In the genomic region with DNA sequence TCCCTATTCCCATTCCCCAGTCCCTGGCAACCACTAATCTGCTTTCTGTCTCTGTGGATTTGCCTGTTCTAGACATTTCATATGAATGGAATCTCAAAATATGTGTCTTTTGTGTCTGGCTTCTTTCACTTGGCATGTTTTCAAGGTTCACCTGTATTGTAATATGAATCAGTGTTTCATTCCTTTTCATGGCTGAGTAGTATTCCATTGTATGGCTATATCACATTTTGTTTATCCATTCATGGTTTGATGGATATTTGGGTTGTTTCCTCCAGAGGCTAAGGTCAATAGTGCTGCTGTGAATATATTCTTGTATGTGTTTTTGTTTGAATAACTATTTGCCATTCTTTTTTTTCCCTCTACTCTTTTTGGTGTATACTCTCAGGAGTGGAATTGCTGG, we compare ENCODE assay signal across 38 cellular contexts. TPM values are rescaled to one million over a fixed set of nuclear protein-coding genes. Genes with fewer than 3 reads are reported as not detected.
"Had no signal": no experiment of that assay in that cellular context is flagged by ENCODE, and none has a peak within 500 bp of the region (broad histone marks: within the 10 kb centered on the region; RNA-seq: fewer than 3 reads in every experiment).

No MANE protein-coding gene starts in this region.

- FAIRE-seq: astrocyte, TTC549 had no signal

- H3K4me1 ChIP-seq: adrenal gland, body of pancreas, breast epithelium had no signal

- DNase-seq: activated B cell treated with CpG ODN at 0.5 μM for 24 hours; activated CD4-positive, alpha-beta memory T cell treated with anti-CD3 and anti-CD28 coated beads for 36 hours; activated CD4-positive, alpha-beta T cell treated with anti-CD3 and anti-CD28 coated beads for 4 hours; activated CD4-positive, alpha-beta T cell treated with anti-CD3 and anti-CD28 coated beads, Interleukin-2, amount 10 ng/mL, durations not matched to agents 24 days and 14 days; activated CD4-positive, alpha-beta T cell treated with anti-CD3 and anti-CD28 coated beads, Interleukin-2, amount 50 U/mL, for 1 hour; activated CD4-positive, alpha-beta T cell treated with anti-CD3 and anti-CD28 coated beads, Interleukin-2, amount 50 U/mL, for 4 hours; activated CD4-positive, CD25-positive, alpha-beta regulatory T cell treated with anti-CD3 and anti-CD28 coated beads, Interleukin-2, amount 50 U/mL, for 72 hours; activated CD8-positive, alpha-beta memory T cell treated with anti-CD3 and anti-CD28 coated beads, Interleukin-2, amount 50 U/mL, for 4 hours; activated CD8-positive, alpha-beta T cell treated with anti-CD3 and anti-CD28 coated beads for 36 hours; activated effector memory CD4-positive, alpha-beta T cell treated with anti-CD3 and anti-CD28 coated beads, Interleukin-2, amount 50 U/mL, for 16 hours; activated gamma-delta T cell treated with Interleukin-2 at 50 U/mL for 16 hours; activated naive CD4-positive, alpha-beta T cell; activated naive CD4-positive, alpha-beta T cell treated with anti-CD3 and anti-CD28 coated beads for 36 hours; activated naive CD4-positive, alpha-beta T cell treated with anti-CD3 and anti-CD28 coated beads, Interleukin-2, amount 50 U/mL, for 16 hours; activated naive CD8-positive, alpha-beta T cell treated with anti-CD3 and anti-CD28 coated beads for 36 hours; activated T-cell treated with anti-CD3 and anti-CD28 coated beads for 4 hours; activated T-cell treated with anti-CD3 and anti-CD28 coated beads, Interleukin-2, amount 50 U/mL, for 1 hour; activated T-cell treated with anti-CD3 and anti-CD28 coated beads, Interleukin-2, amount 50 U/mL, for 4 hours; activated T-cell treated with anti-CD3 and anti-CD28 coated beads, Interleukin-2, amount 50 U/mL, for 72 hours; adrenal gland; amniotic stem cell; aorta; body of pancreas; brain microvascular endothelial cell; central memory CD4-positive, alpha-beta T cell; T-helper 1 cell; T-helper 2 cell; T-helper 9 cell had no signal

- H3K27ac ChIP-seq: adrenal gland, body of pancreas, brain microvascular endothelial cell, breast epithelium, VCaP had no signal

- ATAC-seq: activated CD8-positive, alpha-beta T cell treated with anti-CD3 and anti-CD28 coated beads for 36 hours; activated naive CD4-positive, alpha-beta T cell treated with anti-CD3 and anti-CD28 coated beads, Interleukin-2, amount 50 U/mL, for 72 hours; activated T-cell treated with anti-CD3 and anti-CD28 coated beads, Interleukin-2, amount 50 U/mL, for 4 hours; activated T-cell treated with anti-CD3 and anti-CD28 coated beads, Interleukin-2, amount 50 U/mL, for 72 hours; activated T-helper 17 cell treated with anti-CD3 and anti-CD28 coated beads, Interleukin-2, amount 50 U/mL, for 72 hours; body of pancreas had no signal

- H3K27me3 ChIP-seq: brain microvascular endothelial cell had no signal

- H3K4me3 ChIP-seq: adrenal gland, body of pancreas, breast epithelium had no signal

- H3K36me3 ChIP-seq: adrenal gland, brain microvascular endothelial cell, breast epithelium had no signal

RNA-seq across cellular contexts. Expression of a gene that starts 24.4 kb away (rescaled TPM):
- total RNA-seq: activated B cell treated with CpG ODN at 0.5 μM for 24 hours; activated CD4-positive, alpha-beta T cell treated with anti-CD3 and anti-CD28 coated beads, Interleukin-2, amount 10 ng/mL, durations not matched to agents 24 days and 14 days; activated CD8-positive, alpha-beta memory T cell treated with anti-CD3 and anti-CD28 coated beads for 36 hours; activated CD8-positive, alpha-beta T cell treated with anti-CD3 and anti-CD28 coated beads for 36 hours; activated naive CD4-positive, alpha-beta T cell treated with anti-CD3 and anti-CD28 coated beads for 36 hours; activated naive CD4-positive, alpha-beta T cell treated with anti-CD3 and anti-CD28 coated beads, Interleukin-2, amount 50 U/mL, for 72 hours; activated naive CD8-positive, alpha-beta T cell treated with anti-CD3 and anti-CD28 coated beads for 36 hours; activated T-helper 1 cell treated with anti-CD3 and anti-CD28 coated beads, Interleukin-12 subunit alpha, Interleukin-12 subunit beta, Interleukin-2, Interleukin-4 antibody, amounts not matched to agents 30 ng/mL and 10 ng/mL and 1 ng/mL, durations not matched to agents 14 hours and 24 hours and 36 hours; activated T-helper 17 cell treated with anti-CD3 and anti-CD28 coated beads, Interleukin-2, amount 50 U/mL, for 72 hours; aorta; body of pancreas; breast epithelium; cardiac septum had no signal
- polyA plus RNA-seq: aorta had no signal

RNA-seq across cellular contexts. Expression of a gene that starts 36.9 kb away (rescaled TPM):
- total RNA-seq: activated B cell treated with CpG ODN at 0.5 μM for 24 hours; activated CD4-positive, alpha-beta memory T cell treated with anti-CD3 and anti-CD28 coated beads for 36 hours; activated CD4-positive, alpha-beta T cell treated with anti-CD3 and anti-CD28 coated beads, Interleukin-2, amount 10 ng/mL, durations not matched to agents 24 days and 14 days; activated CD8-positive, alpha-beta memory T cell treated with anti-CD3 and anti-CD28 coated beads for 36 hours; activated CD8-positive, alpha-beta T cell treated with anti-CD3 and anti-CD28 coated beads for 36 hours; activated naive CD4-positive, alpha-beta T cell treated with anti-CD3 and anti-CD28 coated beads for 36 hours; activated naive CD4-positive, alpha-beta T cell treated with anti-CD3 and anti-CD28 coated beads, Interleukin-2, amount 50 U/mL, for 72 hours; activated naive CD8-positive, alpha-beta T cell treated with anti-CD3 and anti-CD28 coated beads for 36 hours; activated T-cell treated with anti-CD3 and anti-CD28 coated beads, Interleukin-2, amount 50 U/mL, for 4 hours; activated T-cell treated with anti-CD3 and anti-CD28 coated beads, Interleukin-2, amount 50 U/mL, for 72 hours; activated T-helper 1 cell treated with anti-CD3 and anti-CD28 coated beads, Interleukin-12 subunit alpha, Interleukin-12 subunit beta, Interleukin-2, Interleukin-4 antibody, amounts not matched to agents 30 ng/mL and 10 ng/mL and 1 ng/mL, durations not matched to agents 14 hours and 24 hours and 36 hours; activated T-helper 17 cell treated with anti-CD3 and anti-CD28 coated beads, Interleukin-2, amount 50 U/mL, for 72 hours; body of pancreas; cerebellum had no signal
